Comparison of ENCODE assay signal across 8 cellular contexts in genomic region chr7:149714910-149715471, GRCh38. TPM values are rescaled to one million over a fixed set of nuclear protein-coding genes. Genes with fewer than 3 reads are reported as not detected.
DNase-seq lines count a peak whose midpoint lies in the region; ATAC-seq and TF ChIP-seq lines count a peak whose summit lies in the region.

No MANE protein-coding gene starts in this region.

- H3K4me2 ChIP-seq in GM23248 (ENCODE audit: unreplicated experiment) (peak overlapping the region; percentile 88), PC-3 (ENCODE audit: low read length) (peak overlapping the region; percentile 81)

- peaks cover 5 to 24% of the 10 kb centered on the region in 2 donors for H3K36me3 Mint-ChIP-seq in CD4-positive, alpha-beta memory T cell

- ATAC-seq in PC-3 (no peak; the same call in 1 of the 2 replicates), thoracic aorta (ENCODE audit: insufficient number of reproducible peaks, low FRiP score, low read depth) (peak; percentile 6)

- peaks cover 0 to 4% of the 10 kb centered on the region in 2 donors for H3K9me3 ChIP-seq in CD4-positive, alpha-beta memory T cell (ENCODE audit: control insufficient read depth in 1 of 2, low read length in 2 of 2)
- peaks cover 3% of the 10 kb centered on the region for H3K9me3 ChIP-seq in GM23248 (ENCODE audit: low read depth)
- peaks cover 12% of the 10 kb centered on the region; the same call in 1 of the 2 replicates for H3K9me3 ChIP-seq in PC-3 (ENCODE audit: low read length)
- no peaks in the 10 kb centered on the region for H3K9me3 ChIP-seq in mucosa of stomach (ENCODE audit: control insufficient read depth, low read length)
- H3K9me3 ChIP-seq in thoracic aorta: peaks cover 11% of the 10 kb centered on the region

- H3K79me2 ChIP-seq in GM23248 (ENCODE audit: insufficient read depth): no peaks in the 10 kb centered on the region
- peaks cover 27% of the 10 kb centered on the region for H3K79me2 ChIP-seq in PC-3 (ENCODE audit: low read length)

- no peaks in the 10 kb centered on the region for H3K36me3 ChIP-seq in CD4-positive, alpha-beta memory T cell (ENCODE audit: insufficient read depth, low read length)
- H3K36me3 ChIP-seq in GM23248 (ENCODE audit: low read depth): no peaks in the 10 kb centered on the region
- no peaks in the 10 kb centered on the region for H3K36me3 ChIP-seq in PC-3 (ENCODE audit: low read depth, low read length)
- H3K36me3 ChIP-seq in mucosa of stomach (ENCODE audit: control insufficient read depth, insufficient read depth, low read length): no peaks in the 10 kb centered on the region
- H3K36me3 ChIP-seq in thoracic aorta: no peaks in the 10 kb centered on the region

- CTCF ChIA-PET in CD4-positive, alpha-beta memory T cell (lab: Charles Lee; ENCODE audit: partially characterized antibody): interaction anchor here (1.5 kb wide), 1 partner anchor 27 kb away, joined by 4 read pairs; no protein-coding TSS in a partner anchor
- CTCF ChIA-PET in PC-3 (lab: Charles Lee): interaction anchor here (1.1 kb wide), 1 partner anchor 52 kb away, joined by 5 read pairs; no protein-coding TSS in a partner anchor

- H2AFZ ChIP-seq in GM23248: peak overlapping the region; percentile 85
- peak overlapping the region; percentile 88 for H2AFZ ChIP-seq in PC-3 (ENCODE audit: low read length)

- H3K27ac ChIP-seq in CD4-positive, alpha-beta memory T cell (ENCODE audit: low read depth, low read length): peak overlapping the region; percentile 62
- H3K27ac ChIP-seq in GM23248 (no peak overlapping the region), PC-3 (ENCODE audit: low read length) (no peak overlapping the region), caudate nucleus (ENCODE audit: low read depth, low read length) (peak overlapping the region; percentile 58), thoracic aorta (peak overlapping the region; percentile 51 to 57)

- no peaks in the 10 kb centered on the region for H3F3A ChIP-seq in GM23248 (ENCODE audit: insufficient read depth)
- H3F3A ChIP-seq in PC-3 (ENCODE audit: low read length, unreplicated experiment): no peaks in the 10 kb centered on the region

- H3K9me2 ChIP-seq in GM23248 (ENCODE audit: insufficient read depth) (no peaks in the 10 kb centered on the region), PC-3 (replicated peaks; ENCODE audit: low read length) (no peaks in the 10 kb centered on the region)

- H3K27me3 Mint-ChIP-seq in CD4-positive, alpha-beta memory T cell: no peaks in the 10 kb centered on the region

- in situ Hi-C loops in GM23248 (cut with MboI): no loop called here

- peak overlapping the region; percentile 94 to 99 (median 96) for H3K27ac Mint-ChIP-seq in CD4-positive, alpha-beta memory T cell

- H3K4me3 Mint-ChIP-seq in CD4-positive, alpha-beta memory T cell: peak overlapping the region; percentile 82 to 94 (median 89)

- no peak for TF ChIP-seq CTCF in PC-3 (conservative IDR thresholded peaks at IDR 0.05; ENCODE audit: low read depth, low read length)
- TF ChIP-seq CTCF in thoracic aorta (IDR thresholded peaks at IDR 0.05): no peak

- peak overlapping the region; percentile 50 to 61 for H3K4me3 ChIP-seq in CD4-positive, alpha-beta memory T cell (ENCODE audit: low read length in 2 of 2)
- H3K4me3 ChIP-seq in GM23248 (peak overlapping the region; percentile 77), PC-3 (ENCODE audit: low read length) (peak overlapping the region; percentile 85), mucosa of stomach (ENCODE audit: low read length) (peak overlapping the region; percentile 29), thoracic aorta (peak overlapping the region; percentile 94)

- TSS peak; percentile 60 for BruUV-seq in PC-3 (replicated peaks; lab: Mats Ljungman, UMichigan)

- intact Hi-C loops in CD4-positive, alpha-beta memory T cell (cut with micrococcal nuclease): loop anchor here (1.0 to 2.0 kb wide), 6 partner anchors 58 to 1343 kb away; partner anchors contain the start of genes ATP6V0E2, ZNF467 and ZNF862
- intact Hi-C loops in PC-3 (cut with micrococcal nuclease): loop anchor here (2.0 kb wide), 2 partner anchors 28 to 90 kb away; no protein-coding TSS in a partner anchor

- peak overlapping the region; percentile 72 for H3K9ac ChIP-seq in GM23248
- peak overlapping the region; percentile 73 for H3K9ac ChIP-seq in PC-3 (ENCODE audit: low read length)
- peak overlapping the region; percentile 37 for H3K9ac ChIP-seq in mucosa of stomach (ENCODE audit: low read length)

- 3 to 4% methylated on average over 29 to 39 of the region's 48 CpGs for WGBS in GM23248 (ENCODE audit: low coverage in 1 of 2, low lambda C conversion rate in 2 of 2, missing lambda C conversion rate in 2 of 2), 2 experiments

- peaks cover 16 to 31% (median 18%) of the 10 kb centered on the region in 4 donors for H3K4me1 Mint-ChIP-seq in CD4-positive, alpha-beta memory T cell

- peaks cover 23% of the 10 kb centered on the region for H3K4me1 ChIP-seq in CD4-positive, alpha-beta memory T cell (ENCODE audit: insufficient read depth, low read length)
- H3K4me1 ChIP-seq in GM23248 (ENCODE audit: insufficient read depth): no peaks in the 10 kb centered on the region
- H3K4me1 ChIP-seq in PC-3 (ENCODE audit: insufficient read depth, low read length): peaks cover 9% of the 10 kb centered on the region
- peaks cover 5% of the 10 kb centered on the region for H3K4me1 ChIP-seq in mucosa of stomach (ENCODE audit: control insufficient read depth, insufficient read depth, low read length)
- peaks cover 9 to 30% of the 10 kb centered on the region in 2 donors for H3K4me1 ChIP-seq in thoracic aorta (ENCODE audit: control insufficient read depth in 1 of 2, low read depth in 2 of 2)

- POLR2A ChIA-PET in CD4-positive, alpha-beta memory T cell (lab: Charles Lee; ENCODE audit: partially characterized antibody): interaction anchor here (1.2 to 1.5 kb wide), 2 partner anchors 150 to 1513 kb away, joined by 3 to 4 read pairs; no protein-coding TSS in a partner anchor
- POLR2A ChIA-PET in PC-3 (lab: Charles Lee; ENCODE audit: unreplicated experiment): no interaction called here

- DNase-seq in CD4-positive, alpha-beta memory T cell: peak in 4 of 5 donors; percentile 45 to 76 (median 53)
- peak; percentile 49 for DNase-seq in GM23248
- peak; percentile 5 for DNase-seq in PC-3
- peak in 9 of 61 donors; percentile 11 to 73 (median 50) for DNase-seq in caudate nucleus (lab: John Stamatoyannopoulos, UW)
- no peak for DNase-seq in thoracic aorta (ENCODE audit: low spot score)
- no peak for DNase-seq in NCI-H1417 (lab: John Stamatoyannopoulos, UW)
- no peak for DNase-seq in NCI-H1436 (lab: John Stamatoyannopoulos, UW)

- no peaks in the 10 kb centered on the region for H4K20me1 ChIP-seq in GM23248 (ENCODE audit: insufficient read depth)
- no peaks in the 10 kb centered on the region for H4K20me1 ChIP-seq in PC-3 (ENCODE audit: low read length)

- H3K9me3 Mint-ChIP-seq in CD4-positive, alpha-beta memory T cell: peaks cover 6 to 21% (median 14%) of the 10 kb centered on the region in 8 donors

- no peaks in the 10 kb centered on the region for H3K27me3 ChIP-seq in CD4-positive, alpha-beta memory T cell (ENCODE audit: insufficient read depth, low read length)
- H3K27me3 ChIP-seq in GM23248 (replicated peaks; ENCODE audit: insufficient read depth): no peaks in the 10 kb centered on the region
- H3K27me3 ChIP-seq in PC-3 (ENCODE audit: low read length): no peaks in the 10 kb centered on the region
- H3K27me3 ChIP-seq in mucosa of stomach (ENCODE audit: control insufficient read depth, insufficient read depth, low read length): no peaks in the 10 kb centered on the region
- no peaks in the 10 kb centered on the region for H3K27me3 ChIP-seq in thoracic aorta (replicated peaks; ENCODE audit: insufficient read depth)

RNA-seq across cellular contexts. Expression of gene ZNF467, which starts 58.4 kb away (rescaled TPM):
- total RNA-seq in CD4-positive, alpha-beta memory T cell: 1 to 10 TPM; 2.3 to 2.7 TPM
- polyA plus RNA-seq in CD4-positive, alpha-beta memory T cell: 1 to 10 TPM; 1.2 to 3.9 TPM
- total RNA-seq in GM23248 (2014; rRNA removed; shearing (Covaris generic)): not detected in 2 replicates
- polyA plus RNA-seq in GM23248 (2016; fragmentation: Nextera tagmentation; extraction: Ambion mirVana): not detected in 2 replicates
- total RNA-seq in PC-3 (2014; rRNA removed): 4.1 and 6.3 TPM in 2 replicates
- 1 to 10 TPM; 4.6 to 7.4 TPM for total RNA-seq in thoracic aorta

Comparison
In these comparisons a context has a peak if more than half of its experiments do, and no peak if none do; other contexts are left out.
1. DNase-seq: peak in CD4-positive, alpha-beta memory T cell (4 of 5), GM23248 (single experiment) and PC-3 (single experiment); none in thoracic aorta (single experiment), NCI-H1417 (0 of 3) and NCI-H1436 (single experiment).
2. H3K27ac ChIP-seq: peak in CD4-positive, alpha-beta memory T cell (single experiment), caudate nucleus (single experiment) and thoracic aorta (2 of 2); none in GM23248 (single experiment) and PC-3 (single experiment).
3. H3K4me3 ChIP-seq: peak in every context shown above with its lines; median percentile 94 in thoracic aorta; 85 in PC-3; 77 in GM23248; 56 in CD4-positive, alpha-beta memory T cell; 29 in mucosa of stomach.
4. Peak in every context shown above with its lines, with median percentiles within 50 percentile points of each other: H3K9ac ChIP-seq.